In the genomic region with DNA sequence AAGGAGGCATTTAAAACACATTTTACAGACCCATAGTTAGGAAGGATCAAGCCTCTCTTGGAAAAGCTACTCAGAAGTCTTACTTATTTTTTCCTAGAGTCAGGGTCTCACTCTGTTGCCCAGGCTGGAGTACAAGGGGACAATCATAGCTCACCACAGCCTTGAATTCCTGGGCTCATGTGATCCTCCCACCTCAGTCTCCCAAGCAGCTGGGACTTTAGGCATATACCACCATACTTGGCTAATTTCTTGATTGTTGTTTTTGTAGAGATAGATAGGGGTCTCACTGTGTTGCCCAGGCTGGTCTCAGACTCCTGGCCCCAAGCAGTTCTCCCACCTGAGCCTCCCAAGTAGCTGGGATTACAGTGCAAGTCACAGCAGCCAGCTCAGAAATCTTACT, we compare ENCODE assay signal across 1 cellular context.
TF ChIP-seq lines count a peak whose summit lies in the region.

No MANE protein-coding gene starts in this region.

TF ChIP-seq in HepG2, 621 proteins besides CTCF, POLR2A, EP300 and RAD21 (continued from another document):
- 0 out of 2 replicates have a peak, but pooled peaks have one; percentile 8 for TF ChIP-seq ZNF121 (CRISPR knock-in tag; IDR thresholded peaks at IDR 0.05)
